In the genomic region with DNA sequence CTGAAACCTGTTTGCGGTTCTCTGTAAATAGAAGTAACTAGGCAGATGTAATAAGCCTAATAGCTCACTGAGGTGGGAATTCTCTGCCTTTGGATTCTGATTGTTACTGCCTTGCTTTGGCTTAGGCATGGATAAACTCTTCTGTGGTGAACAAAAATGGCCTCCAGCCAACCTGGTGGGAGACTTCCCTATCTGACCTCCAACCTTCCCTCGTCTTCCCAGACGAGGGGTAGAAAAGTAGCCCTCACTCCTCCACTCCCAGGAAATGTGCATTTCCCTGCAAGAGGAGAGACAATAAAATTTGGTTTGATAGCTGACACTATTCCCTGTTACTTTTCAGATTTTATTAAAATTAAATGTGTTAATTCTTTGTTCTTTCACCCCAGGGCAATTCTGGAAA, we compare ENCODE assay signal across 2 cellular contexts.
TF ChIP-seq lines count a peak whose summit lies in the region.

No MANE protein-coding gene starts in this region.

TF ChIP-seq in GM23338, 12 proteins besides CTCF, POLR2A, EP300 and RAD21:
- TF ChIP-seq NANOG (IDR thresholded peaks at IDR 0.05; ENCODE audit: borderline replicate concordance) (no peak), POLR2AphosphoS5 (IDR thresholded peaks at IDR 0.05; ENCODE audit: low read depth) (no peak)
- TF ChIP-seq, protein P1, sequence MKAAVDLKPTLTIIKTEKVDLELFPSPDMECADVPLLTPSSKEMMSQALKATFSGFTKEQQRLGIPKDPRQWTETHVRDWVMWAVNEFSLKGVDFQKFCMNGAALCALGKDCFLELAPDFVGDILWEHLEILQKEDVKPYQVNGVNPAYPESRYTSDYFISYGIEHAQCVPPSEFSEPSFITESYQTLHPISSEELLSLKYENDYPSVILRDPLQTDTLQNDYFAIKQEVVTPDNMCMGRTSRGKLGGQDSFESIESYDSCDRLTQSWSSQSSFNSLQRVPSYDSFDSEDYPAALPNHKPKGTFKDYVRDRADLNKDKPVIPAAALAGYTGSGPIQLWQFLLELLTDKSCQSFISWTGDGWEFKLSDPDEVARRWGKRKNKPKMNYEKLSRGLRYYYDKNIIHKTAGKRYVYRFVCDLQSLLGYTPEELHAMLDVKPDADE (IDR thresholded peaks at IDR 0.05) = no peak
- TF ChIP-seq, protein P2, sequence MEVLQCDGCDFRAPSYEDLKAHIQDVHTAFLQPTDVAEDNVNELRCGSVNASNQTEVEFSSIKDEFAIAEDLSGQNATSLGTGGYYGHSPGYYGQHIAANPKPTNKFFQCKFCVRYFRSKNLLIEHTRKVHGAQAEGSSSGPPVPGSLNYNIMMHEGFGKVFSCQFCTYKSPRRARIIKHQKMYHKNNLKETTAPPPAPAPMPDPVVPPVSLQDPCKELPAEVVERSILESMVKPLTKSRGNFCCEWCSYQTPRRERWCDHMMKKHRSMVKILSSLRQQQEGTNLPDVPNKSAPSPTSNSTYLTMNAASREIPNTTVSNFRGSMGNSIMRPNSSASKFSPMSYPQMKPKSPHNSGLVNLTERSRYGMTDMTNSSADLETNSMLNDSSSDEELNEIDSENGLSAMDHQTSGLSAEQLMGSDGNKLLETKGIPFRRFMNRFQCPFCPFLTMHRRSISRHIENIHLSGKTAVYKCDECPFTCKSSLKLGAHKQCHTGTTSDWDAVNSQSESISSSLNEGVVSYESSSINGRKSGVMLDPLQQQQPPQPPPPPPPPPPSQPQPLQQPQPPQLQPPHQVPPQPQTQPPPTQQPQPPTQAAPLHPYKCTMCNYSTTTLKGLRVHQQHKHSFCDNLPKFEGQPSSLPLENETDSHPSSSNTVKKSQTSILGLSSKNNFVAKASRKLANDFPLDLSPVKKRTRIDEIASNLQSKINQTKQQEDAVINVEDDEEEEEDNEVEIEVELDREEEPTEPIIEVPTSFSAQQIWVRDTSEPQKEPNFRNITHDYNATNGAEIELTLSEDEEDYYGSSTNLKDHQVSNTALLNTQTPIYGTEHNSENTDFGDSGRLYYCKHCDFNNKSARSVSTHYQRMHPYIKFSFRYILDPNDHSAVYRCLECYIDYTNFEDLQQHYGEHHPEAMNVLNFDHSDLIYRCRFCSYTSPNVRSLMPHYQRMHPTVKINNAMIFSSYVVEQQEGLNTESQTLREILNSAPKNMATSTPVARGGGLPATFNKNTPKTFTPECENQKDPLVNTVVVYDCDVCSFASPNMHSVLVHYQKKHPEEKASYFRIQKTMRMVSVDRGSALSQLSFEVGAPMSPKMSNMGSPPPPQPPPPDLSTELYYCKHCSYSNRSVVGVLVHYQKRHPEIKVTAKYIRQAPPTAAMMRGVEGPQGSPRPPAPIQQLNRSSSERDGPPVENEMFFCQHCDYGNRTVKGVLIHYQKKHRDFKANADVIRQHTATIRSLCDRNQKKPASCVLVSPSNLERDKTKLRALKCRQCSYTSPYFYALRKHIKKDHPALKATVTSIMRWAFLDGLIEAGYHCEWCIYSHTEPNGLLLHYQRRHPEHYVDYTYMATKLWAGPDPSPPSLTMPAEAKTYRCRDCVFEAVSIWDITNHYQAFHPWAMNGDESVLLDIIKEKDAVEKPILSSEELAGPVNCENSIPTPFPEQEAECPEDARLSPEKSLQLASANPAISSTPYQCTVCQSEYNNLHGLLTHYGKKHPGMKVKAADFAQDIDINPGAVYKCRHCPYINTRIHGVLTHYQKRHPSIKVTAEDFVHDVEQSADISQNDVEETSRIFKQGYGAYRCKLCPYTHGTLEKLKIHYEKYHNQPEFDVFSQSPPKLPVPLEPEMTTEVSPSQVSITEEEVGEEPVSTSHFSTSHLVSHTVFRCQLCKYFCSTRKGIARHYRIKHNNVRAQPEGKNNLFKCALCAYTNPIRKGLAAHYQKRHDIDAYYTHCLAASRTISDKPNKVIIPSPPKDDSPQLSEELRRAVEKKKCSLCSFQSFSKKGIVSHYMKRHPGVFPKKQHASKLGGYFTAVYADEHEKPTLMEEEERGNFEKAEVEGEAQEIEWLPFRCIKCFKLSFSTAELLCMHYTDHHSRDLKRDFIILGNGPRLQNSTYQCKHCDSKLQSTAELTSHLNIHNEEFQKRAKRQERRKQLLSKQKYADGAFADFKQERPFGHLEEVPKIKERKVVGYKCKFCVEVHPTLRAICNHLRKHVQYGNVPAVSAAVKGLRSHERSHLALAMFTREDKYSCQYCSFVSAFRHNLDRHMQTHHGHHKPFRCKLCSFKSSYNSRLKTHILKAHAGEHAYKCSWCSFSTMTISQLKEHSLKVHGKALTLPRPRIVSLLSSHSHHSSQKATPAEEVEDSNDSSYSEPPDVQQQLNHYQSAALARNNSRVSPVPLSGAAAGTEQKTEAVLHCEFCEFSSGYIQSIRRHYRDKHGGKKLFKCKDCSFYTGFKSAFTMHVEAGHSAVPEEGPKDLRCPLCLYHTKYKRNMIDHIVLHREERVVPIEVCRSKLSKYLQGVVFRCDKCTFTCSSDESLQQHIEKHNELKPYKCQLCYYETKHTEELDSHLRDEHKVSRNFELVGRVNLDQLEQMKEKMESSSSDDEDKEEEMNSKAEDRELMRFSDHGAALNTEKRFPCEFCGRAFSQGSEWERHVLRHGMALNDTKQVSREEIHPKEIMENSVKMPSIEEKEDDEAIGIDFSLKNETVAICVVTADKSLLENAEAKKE (CRISPR knock-in tag; IDR thresholded peaks at IDR 0.05) = no peak

TF ChIP-seq in SK-N-SH treated with all-trans-retinoic acid at 6 μM for 48 hours, 23 proteins besides CTCF, POLR2A, EP300 and RAD21 (continued from another document):
- TF ChIP-seq, protein P3, sequence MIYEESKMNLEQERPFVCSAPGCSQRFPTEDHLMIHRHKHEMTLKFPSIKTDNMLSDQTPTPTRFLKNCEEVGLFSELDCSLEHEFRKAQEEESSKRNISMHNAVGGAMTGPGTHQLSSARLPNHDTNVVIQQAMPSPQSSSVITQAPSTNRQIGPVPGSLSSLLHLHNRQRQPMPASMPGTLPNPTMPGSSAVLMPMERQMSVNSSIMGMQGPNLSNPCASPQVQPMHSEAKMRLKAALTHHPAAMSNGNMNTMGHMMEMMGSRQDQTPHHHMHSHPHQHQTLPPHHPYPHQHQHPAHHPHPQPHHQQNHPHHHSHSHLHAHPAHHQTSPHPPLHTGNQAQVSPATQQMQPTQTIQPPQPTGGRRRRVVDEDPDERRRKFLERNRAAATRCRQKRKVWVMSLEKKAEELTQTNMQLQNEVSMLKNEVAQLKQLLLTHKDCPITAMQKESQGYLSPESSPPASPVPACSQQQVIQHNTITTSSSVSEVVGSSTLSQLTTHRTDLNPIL (CRISPR knock-in tag; IDR thresholded peaks at IDR 0.05; ENCODE audit: low read depth) = no peak
- no peak for TF ChIP-seq ZNF8 (CRISPR knock-in tag; IDR thresholded peaks at IDR 0.05)
- no peak for TF ChIP-seq PPARA (CRISPR knock-in tag; IDR thresholded peaks at IDR 0.05; ENCODE audit: borderline replicate concordance)
- TF ChIP-seq SNAI2 (CRISPR knock-in tag; IDR thresholded peaks at IDR 0.05) = no peak
- TF ChIP-seq, protein P4, sequence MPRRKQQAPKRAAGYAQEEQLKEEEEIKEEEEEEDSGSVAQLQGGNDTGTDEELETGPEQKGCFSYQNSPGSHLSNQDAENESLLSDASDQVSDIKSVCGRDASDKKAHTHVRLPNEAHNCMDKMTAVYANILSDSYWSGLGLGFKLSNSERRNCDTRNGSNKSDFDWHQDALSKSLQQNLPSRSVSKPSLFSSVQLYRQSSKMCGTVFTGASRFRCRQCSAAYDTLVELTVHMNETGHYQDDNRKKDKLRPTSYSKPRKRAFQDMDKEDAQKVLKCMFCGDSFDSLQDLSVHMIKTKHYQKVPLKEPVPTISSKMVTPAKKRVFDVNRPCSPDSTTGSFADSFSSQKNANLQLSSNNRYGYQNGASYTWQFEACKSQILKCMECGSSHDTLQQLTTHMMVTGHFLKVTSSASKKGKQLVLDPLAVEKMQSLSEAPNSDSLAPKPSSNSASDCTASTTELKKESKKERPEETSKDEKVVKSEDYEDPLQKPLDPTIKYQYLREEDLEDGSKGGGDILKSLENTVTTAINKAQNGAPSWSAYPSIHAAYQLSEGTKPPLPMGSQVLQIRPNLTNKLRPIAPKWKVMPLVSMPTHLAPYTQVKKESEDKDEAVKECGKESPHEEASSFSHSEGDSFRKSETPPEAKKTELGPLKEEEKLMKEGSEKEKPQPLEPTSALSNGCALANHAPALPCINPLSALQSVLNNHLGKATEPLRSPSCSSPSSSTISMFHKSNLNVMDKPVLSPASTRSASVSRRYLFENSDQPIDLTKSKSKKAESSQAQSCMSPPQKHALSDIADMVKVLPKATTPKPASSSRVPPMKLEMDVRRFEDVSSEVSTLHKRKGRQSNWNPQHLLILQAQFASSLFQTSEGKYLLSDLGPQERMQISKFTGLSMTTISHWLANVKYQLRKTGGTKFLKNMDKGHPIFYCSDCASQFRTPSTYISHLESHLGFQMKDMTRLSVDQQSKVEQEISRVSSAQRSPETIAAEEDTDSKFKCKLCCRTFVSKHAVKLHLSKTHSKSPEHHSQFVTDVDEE (CRISPR knock-in tag; IDR thresholded peaks at IDR 0.05) = no peak
- no peak for TF ChIP-seq ESRRG (CRISPR knock-in tag; IDR thresholded peaks at IDR 0.05)
- no peak for TF ChIP-seq ARNTL (CRISPR knock-in tag; IDR thresholded peaks at IDR 0.05; ENCODE audit: borderline replicate concordance, low read depth)
- TF ChIP-seq, protein P5, sequence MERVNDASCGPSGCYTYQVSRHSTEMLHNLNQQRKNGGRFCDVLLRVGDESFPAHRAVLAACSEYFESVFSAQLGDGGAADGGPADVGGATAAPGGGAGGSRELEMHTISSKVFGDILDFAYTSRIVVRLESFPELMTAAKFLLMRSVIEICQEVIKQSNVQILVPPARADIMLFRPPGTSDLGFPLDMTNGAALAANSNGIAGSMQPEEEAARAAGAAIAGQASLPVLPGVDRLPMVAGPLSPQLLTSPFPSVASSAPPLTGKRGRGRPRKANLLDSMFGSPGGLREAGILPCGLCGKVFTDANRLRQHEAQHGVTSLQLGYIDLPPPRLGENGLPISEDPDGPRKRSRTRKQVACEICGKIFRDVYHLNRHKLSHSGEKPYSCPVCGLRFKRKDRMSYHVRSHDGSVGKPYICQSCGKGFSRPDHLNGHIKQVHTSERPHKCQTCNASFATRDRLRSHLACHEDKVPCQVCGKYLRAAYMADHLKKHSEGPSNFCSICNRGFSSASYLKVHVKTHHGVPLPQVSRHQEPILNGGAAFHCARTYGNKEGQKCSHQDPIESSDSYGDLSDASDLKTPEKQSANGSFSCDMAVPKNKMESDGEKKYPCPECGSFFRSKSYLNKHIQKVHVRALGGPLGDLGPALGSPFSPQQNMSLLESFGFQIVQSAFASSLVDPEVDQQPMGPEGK (CRISPR knock-in tag; IDR thresholded peaks at IDR 0.05; ENCODE audit: borderline replicate concordance) = no peak
